ENCODE assay signal across 9 cellular contexts in the genomic region with DNA sequence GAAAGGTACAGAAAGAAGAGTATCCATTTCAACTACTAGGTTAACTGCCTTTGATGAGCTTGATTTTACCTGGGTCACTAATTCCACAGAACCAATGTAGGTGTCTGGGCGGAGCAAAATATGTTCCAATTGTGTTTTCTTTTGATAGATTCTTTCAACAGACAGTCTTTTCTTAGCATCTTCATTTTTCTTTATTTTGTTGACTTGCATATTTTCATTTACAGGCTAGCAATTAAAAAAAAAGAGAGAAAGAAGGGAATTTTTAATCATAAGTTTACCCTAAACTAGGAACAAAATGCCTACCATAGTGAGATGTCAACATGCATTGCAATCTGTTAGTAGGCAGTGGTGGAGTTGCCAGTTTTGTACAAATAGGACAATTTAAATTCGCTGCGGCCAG. TPM values are rescaled to one million over a fixed set of nuclear protein-coding genes. Genes with fewer than 3 reads are reported as not detected.
DNase-seq lines count a peak whose midpoint lies in the region; ATAC-seq and TF ChIP-seq lines count a peak whose summit lies in the region.
"Had no signal": no experiment of that assay in that cellular context is flagged by ENCODE, and none has a peak within 500 bp of the region (broad histone marks: within the 10 kb centered on the region; RNA-seq: fewer than 3 reads in every experiment).

No MANE protein-coding gene starts in this region.

- ATAC-seq in natural killer cell = no peak
- no peak for ATAC-seq in HG03135 (IDR thresholded peaks at IDR 0.05; ENCODE audit: unreplicated experiment)
- ATAC-seq in HG02623 (IDR thresholded peaks at IDR 0.05; ENCODE audit: unreplicated experiment) = no peak

- H3K36me3 Mint-ChIP-seq in natural killer cell = no peaks in the 10 kb centered on the region

- H3K27ac Mint-ChIP-seq in natural killer cell = no peak overlapping the region

- no peak for TF ChIP-seq POLR2A in NB4 (IDR thresholded peaks at IDR 0.05; ENCODE audit: extremely low read depth, insufficient read length)

- no peaks in the 10 kb centered on the region for H3K27me3 Mint-ChIP-seq in natural killer cell (ENCODE audit: low read depth in 2 of 2)

- H3K9me3 Mint-ChIP-seq in natural killer cell = no peaks in the 10 kb centered on the region

- peaks cover 10 to 14% of the 10 kb centered on the region in 2 donors for H3K4me1 Mint-ChIP-seq in natural killer cell

- DNase-seq in ELR (ENCODE audit: low read depth) (peak; percentile 17), NB4 (ENCODE audit: low read depth) (no peak), choroid plexus epithelial cell (ENCODE audit: low read depth) (no peak), natural killer cell (no peak), HUDEP-2 (lab: John Stamatoyannopoulos, UW; ENCODE audit: unreplicated experiment in 76 of 76) (no peak)
- DNase-seq in activated CD4-positive, alpha-beta T cell treated with anti-CD3 and anti-CD28 coated beads for 1 hour = no peak
- DNase-seq: activated effector memory CD4-positive, alpha-beta T cell treated with anti-CD3 and anti-CD28 coated beads, Interleukin-2, amount 50 U/mL, for 16 hours had no signal

- intact Hi-C loops in natural killer cell (cut with micrococcal nuclease) = no loop called here

- TF ChIP-seq CTCF in NB4 (IDR thresholded peaks at IDR 0.05; ENCODE audit: low read depth, low read length) = no peak
- no peak for TF ChIP-seq CTCF in choroid plexus epithelial cell (conservative IDR thresholded peaks at IDR 0.05; ENCODE audit: low read depth, low read length)
- no peak for TF ChIP-seq CTCF in natural killer cell (IDR thresholded peaks at IDR 0.05)

- H3K4me3 Mint-ChIP-seq in natural killer cell = peak overlapping the region; percentile 96

- H3K4me3 ChIP-seq in NB4 (ENCODE audit: low read depth, low read length) = peak overlapping the region; percentile 76
- H3K4me3 ChIP-seq in choroid plexus epithelial cell (ENCODE audit: low read depth, low read length) = peak overlapping the region; percentile 90

RNA-seq across cellular contexts. Expression of a gene that starts 1.0 kb away (rescaled TPM):
- 1 to 10 TPM; 2.0 to 6.4 (median 4.6) TPM for total RNA-seq in natural killer cell

RNA-seq across cellular contexts. Expression of a gene that starts 26.6 kb away (rescaled TPM):
- 1 to 10 TPM; 2.1 to 8.1 (median 2.8) TPM for total RNA-seq in natural killer cell

RNA-seq across cellular contexts. Expression of a gene that starts 52.1 kb away (rescaled TPM):
- total RNA-seq in natural killer cell = not detected
